ENCODE assay signal across 8 cellular contexts in genomic region chr17:73546770-73547345, GRCh38.
DNase-seq lines count a peak whose midpoint lies in the region; ATAC-seq, FAIRE-seq and TF ChIP-seq lines count a peak whose summit lies in the region.

No MANE protein-coding gene starts in this region.

- CTCF ChIA-PET in A673 (lab: Charles Lee), result no interaction called here

- DNase-seq in A673 (ENCODE audit: low spot score), result peak; percentile 33
- peak; percentile 49 for DNase-seq in GM12892 (ENCODE audit: insufficient read length)
- peak; percentile 92 for DNase-seq in NOMO-1 treated with DMSO at 0.1 percent for 48 hours (lab: John Stamatoyannopoulos, UW; ENCODE audit: unreplicated experiment)
- peak; percentile 37 to 59 for DNase-seq in T47D (ENCODE audit: low read depth in 1 of 2, low spot score in 1 of 2)
- DNase-seq in sciatic nerve (ENCODE audit: low spot score), result no peak
- DNase-seq in GM10266 (ENCODE audit: extremely low spot score), result no peak
- no peak for DNase-seq in NCI-H1105 treated with DMSO at 0.1 percent for 48 hours (lab: John Stamatoyannopoulos, UW)

- in situ Hi-C loops in T47D (cut with HindIII; ENCODE audit: low pct_unique_long_range_greater_than_20kb, low sequenced_read_pairs), result no loop called here

- no peak for TF ChIP-seq POLR2A in GM12892 (IDR thresholded peaks at IDR 0.05; ENCODE audit: low read depth, low read length)

- TF ChIP-seq CTCF in A673 (conservative IDR thresholded peaks at IDR 0.05; ENCODE audit: low read depth, low read length), result no peak
- no peak for TF ChIP-seq CTCF in GM10266 (IDR thresholded peaks at IDR 0.05; ENCODE audit: control insufficient read depth, insufficient read depth, low read depth, missing control alignments)

- H3K4me3 ChIP-seq in A673 (ENCODE audit: low read depth, low read length, poor library complexity, severe bottlenecking), result no peak overlapping the region

- intact Hi-C loops in A673 (cut with micrococcal nuclease; ENCODE audit: unreplicated experiment) (no loop called here), sciatic nerve (cut with DNase I) (no loop called here)

- H3K36me3 ChIP-seq in A673 (ENCODE audit: insufficient read depth, low read length, poor library complexity, severe bottlenecking), result no peaks in the 10 kb centered on the region

- no peaks in the 10 kb centered on the region for H3K27me3 ChIP-seq in A673 (replicated peaks; ENCODE audit: insufficient read depth, low read depth, low read length, poor library complexity)

- BruUV-seq in A673 (replicated peaks; lab: Mats Ljungman, UMichigan), result no TSS peak

- no peaks in the 10 kb centered on the region for H3K4me1 ChIP-seq in A673 (ENCODE audit: insufficient read depth, low read length, poor library complexity, severe bottlenecking)

- FAIRE-seq in GM12892 (lab: Jason Lieb, UNC), result no peak

- no peaks in the 10 kb centered on the region for H3K9me3 ChIP-seq in A673 (ENCODE audit: low read depth, low read length, poor library complexity, severe bottlenecking)

- POLR2A ChIA-PET in A673 (lab: Charles Lee; ENCODE audit: low non-redundant PET), result no interaction called here

- H3K27ac ChIP-seq in A673 (ENCODE audit: low read depth, low read length, poor library complexity, severe bottlenecking), result no peak overlapping the region

- ATAC-seq in sciatic nerve (peak; percentile 47), HG03139 (IDR thresholded peaks at IDR 0.05; ENCODE audit: unreplicated experiment) (no peak)

Comparison
In these comparisons a context has a peak if more than half of its experiments do, and no peak if none do; other contexts are left out.
1. DNase-seq: peak in A673 (single experiment), GM12892 (single experiment), NOMO-1 treated with DMSO at 0.1 percent for 48 hours (single experiment) and T47D (2 of 2); none in sciatic nerve (single experiment), GM10266 (single experiment) and NCI-H1105 treated with DMSO at 0.1 percent for 48 hours (single experiment).